3 cellular contexts compared by ENCODE assay signal in the genomic region with DNA sequence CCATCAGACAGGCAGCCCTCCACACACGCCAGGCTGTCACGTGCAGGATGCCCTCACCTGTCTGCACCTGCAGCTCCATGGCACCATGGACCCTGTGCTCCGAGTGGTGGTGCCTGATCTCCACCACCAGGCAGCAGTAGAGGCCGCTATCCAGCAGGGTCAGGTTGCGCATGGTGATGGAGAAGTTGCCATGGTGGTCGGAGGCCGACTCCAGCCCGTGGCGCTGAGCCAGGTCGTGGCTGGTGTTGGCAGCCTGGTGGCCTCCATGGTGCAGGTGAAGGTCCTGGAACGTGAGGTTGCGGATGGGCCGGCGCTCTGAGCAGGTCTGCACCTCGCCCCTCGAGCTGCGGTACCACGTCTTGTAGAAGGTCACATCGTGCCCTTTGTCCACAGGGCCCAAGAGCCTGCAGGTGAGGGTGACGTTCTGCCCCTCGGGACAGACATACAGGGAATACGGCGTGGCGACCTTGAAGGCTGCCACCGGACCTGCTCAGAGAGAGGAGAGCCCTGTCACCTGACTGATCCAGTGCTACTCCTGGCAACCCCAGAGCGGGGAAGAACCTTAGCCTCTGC.
TF ChIP-seq lines count a peak whose summit lies in the region.

No MANE protein-coding gene starts in this region.

TF ChIP-seq in SK-N-SH, 30 proteins besides CTCF, POLR2A, EP300 and RAD21:
- no peak for TF ChIP-seq GATA2 (CRISPR knock-in tag; IDR thresholded peaks at IDR 0.05)
- TF ChIP-seq SIN3A (IDR thresholded peaks at IDR 0.05; ENCODE audit: borderline replicate concordance, low read depth, low read length) = no peak
- no peak for TF ChIP-seq SMC3 (IDR thresholded peaks at IDR 0.05; ENCODE audit: low read depth, low read length)
- TF ChIP-seq FOSL2 (IDR thresholded peaks at IDR 0.05; ENCODE audit: borderline replicate concordance, low read depth) = no peak
- TF ChIP-seq GABPA (IDR thresholded peaks at IDR 0.05; ENCODE audit: low read depth) = no peak
- TF ChIP-seq, protein P1, sequence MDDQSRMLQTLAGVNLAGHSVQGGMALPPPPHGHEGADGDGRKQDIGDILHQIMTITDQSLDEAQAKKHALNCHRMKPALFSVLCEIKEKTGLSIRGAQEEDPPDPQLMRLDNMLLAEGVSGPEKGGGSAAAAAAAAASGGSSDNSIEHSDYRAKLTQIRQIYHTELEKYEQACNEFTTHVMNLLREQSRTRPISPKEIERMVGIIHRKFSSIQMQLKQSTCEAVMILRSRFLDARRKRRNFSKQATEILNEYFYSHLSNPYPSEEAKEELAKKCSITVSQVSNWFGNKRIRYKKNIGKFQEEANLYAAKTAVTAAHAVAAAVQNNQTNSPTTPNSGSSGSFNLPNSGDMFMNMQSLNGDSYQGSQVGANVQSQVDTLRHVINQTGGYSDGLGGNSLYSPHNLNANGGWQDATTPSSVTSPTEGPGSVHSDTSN (IDR thresholded peaks at IDR 0.05) = no peak
- no peak for TF ChIP-seq RXRA (IDR thresholded peaks at IDR 0.05; ENCODE audit: borderline replicate concordance, low read depth)
- TF ChIP-seq RCOR1 (IDR thresholded peaks at IDR 0.05; ENCODE audit: low read length) = no peak
- no peak for TF ChIP-seq TCF12 (IDR thresholded peaks at IDR 0.05)
- TF ChIP-seq, protein P2, sequence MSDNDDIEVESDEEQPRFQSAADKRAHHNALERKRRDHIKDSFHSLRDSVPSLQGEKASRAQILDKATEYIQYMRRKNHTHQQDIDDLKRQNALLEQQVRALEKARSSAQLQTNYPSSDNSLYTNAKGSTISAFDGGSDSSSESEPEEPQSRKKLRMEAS (IDR thresholded peaks at IDR 0.05; ENCODE audit: low read depth) = no peak
- TF ChIP-seq MEF2A (IDR thresholded peaks at IDR 0.05; ENCODE audit: borderline replicate concordance, low read depth) = no peak
- TF ChIP-seq TEAD4 (IDR thresholded peaks at IDR 0.05; ENCODE audit: borderline replicate concordance, insufficient read depth) = no peak
- no peak for TF ChIP-seq MXI1 (IDR thresholded peaks at IDR 0.05; ENCODE audit: low read depth, low read length)
- TF ChIP-seq POLR2AphosphoS5 (IDR thresholded peaks at IDR 0.05; ENCODE audit: low read depth, low read length) = no peak
- no peak for TF ChIP-seq FOXJ3 (CRISPR knock-in tag; IDR thresholded peaks at IDR 0.05)
- TF ChIP-seq, protein P3, sequence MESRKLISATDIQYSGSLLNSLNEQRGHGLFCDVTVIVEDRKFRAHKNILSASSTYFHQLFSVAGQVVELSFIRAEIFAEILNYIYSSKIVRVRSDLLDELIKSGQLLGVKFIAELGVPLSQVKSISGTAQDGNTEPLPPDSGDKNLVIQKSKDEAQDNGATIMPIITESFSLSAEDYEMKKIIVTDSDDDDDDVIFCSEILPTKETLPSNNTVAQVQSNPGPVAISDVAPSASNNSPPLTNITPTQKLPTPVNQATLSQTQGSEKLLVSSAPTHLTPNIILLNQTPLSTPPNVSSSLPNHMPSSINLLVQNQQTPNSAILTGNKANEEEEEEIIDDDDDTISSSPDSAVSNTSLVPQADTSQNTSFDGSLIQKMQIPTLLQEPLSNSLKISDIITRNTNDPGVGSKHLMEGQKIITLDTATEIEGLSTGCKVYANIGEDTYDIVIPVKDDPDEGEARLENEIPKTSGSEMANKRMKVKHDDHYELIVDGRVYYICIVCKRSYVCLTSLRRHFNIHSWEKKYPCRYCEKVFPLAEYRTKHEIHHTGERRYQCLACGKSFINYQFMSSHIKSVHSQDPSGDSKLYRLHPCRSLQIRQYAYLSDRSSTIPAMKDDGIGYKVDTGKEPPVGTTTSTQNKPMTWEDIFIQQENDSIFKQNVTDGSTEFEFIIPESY (IDR thresholded peaks at IDR 0.05; ENCODE audit: borderline replicate concordance, low read depth) = no peak
- TF ChIP-seq ELF1 (IDR thresholded peaks at IDR 0.05) = no peak
TF ChIP-seq in SK-N-SH: peak in this region for 0.

TF ChIP-seq in SK-N-SH treated with all-trans-retinoic acid at 6 μM for 48 hours, 23 proteins besides CTCF, POLR2A, EP300 and RAD21:
- TF ChIP-seq, protein P4, sequence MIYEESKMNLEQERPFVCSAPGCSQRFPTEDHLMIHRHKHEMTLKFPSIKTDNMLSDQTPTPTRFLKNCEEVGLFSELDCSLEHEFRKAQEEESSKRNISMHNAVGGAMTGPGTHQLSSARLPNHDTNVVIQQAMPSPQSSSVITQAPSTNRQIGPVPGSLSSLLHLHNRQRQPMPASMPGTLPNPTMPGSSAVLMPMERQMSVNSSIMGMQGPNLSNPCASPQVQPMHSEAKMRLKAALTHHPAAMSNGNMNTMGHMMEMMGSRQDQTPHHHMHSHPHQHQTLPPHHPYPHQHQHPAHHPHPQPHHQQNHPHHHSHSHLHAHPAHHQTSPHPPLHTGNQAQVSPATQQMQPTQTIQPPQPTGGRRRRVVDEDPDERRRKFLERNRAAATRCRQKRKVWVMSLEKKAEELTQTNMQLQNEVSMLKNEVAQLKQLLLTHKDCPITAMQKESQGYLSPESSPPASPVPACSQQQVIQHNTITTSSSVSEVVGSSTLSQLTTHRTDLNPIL (CRISPR knock-in tag; IDR thresholded peaks at IDR 0.05; ENCODE audit: low read depth) = no peak
- TF ChIP-seq, protein P5, sequence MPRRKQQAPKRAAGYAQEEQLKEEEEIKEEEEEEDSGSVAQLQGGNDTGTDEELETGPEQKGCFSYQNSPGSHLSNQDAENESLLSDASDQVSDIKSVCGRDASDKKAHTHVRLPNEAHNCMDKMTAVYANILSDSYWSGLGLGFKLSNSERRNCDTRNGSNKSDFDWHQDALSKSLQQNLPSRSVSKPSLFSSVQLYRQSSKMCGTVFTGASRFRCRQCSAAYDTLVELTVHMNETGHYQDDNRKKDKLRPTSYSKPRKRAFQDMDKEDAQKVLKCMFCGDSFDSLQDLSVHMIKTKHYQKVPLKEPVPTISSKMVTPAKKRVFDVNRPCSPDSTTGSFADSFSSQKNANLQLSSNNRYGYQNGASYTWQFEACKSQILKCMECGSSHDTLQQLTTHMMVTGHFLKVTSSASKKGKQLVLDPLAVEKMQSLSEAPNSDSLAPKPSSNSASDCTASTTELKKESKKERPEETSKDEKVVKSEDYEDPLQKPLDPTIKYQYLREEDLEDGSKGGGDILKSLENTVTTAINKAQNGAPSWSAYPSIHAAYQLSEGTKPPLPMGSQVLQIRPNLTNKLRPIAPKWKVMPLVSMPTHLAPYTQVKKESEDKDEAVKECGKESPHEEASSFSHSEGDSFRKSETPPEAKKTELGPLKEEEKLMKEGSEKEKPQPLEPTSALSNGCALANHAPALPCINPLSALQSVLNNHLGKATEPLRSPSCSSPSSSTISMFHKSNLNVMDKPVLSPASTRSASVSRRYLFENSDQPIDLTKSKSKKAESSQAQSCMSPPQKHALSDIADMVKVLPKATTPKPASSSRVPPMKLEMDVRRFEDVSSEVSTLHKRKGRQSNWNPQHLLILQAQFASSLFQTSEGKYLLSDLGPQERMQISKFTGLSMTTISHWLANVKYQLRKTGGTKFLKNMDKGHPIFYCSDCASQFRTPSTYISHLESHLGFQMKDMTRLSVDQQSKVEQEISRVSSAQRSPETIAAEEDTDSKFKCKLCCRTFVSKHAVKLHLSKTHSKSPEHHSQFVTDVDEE (CRISPR knock-in tag; IDR thresholded peaks at IDR 0.05) = no peak
- no peak for TF ChIP-seq ARNTL (CRISPR knock-in tag; IDR thresholded peaks at IDR 0.05; ENCODE audit: borderline replicate concordance, low read depth)
- no peak for TF ChIP-seq OSR1 (CRISPR knock-in tag; IDR thresholded peaks at IDR 0.05)
- TF ChIP-seq ZNF8 (CRISPR knock-in tag; IDR thresholded peaks at IDR 0.05) = no peak
- TF ChIP-seq, protein P6, sequence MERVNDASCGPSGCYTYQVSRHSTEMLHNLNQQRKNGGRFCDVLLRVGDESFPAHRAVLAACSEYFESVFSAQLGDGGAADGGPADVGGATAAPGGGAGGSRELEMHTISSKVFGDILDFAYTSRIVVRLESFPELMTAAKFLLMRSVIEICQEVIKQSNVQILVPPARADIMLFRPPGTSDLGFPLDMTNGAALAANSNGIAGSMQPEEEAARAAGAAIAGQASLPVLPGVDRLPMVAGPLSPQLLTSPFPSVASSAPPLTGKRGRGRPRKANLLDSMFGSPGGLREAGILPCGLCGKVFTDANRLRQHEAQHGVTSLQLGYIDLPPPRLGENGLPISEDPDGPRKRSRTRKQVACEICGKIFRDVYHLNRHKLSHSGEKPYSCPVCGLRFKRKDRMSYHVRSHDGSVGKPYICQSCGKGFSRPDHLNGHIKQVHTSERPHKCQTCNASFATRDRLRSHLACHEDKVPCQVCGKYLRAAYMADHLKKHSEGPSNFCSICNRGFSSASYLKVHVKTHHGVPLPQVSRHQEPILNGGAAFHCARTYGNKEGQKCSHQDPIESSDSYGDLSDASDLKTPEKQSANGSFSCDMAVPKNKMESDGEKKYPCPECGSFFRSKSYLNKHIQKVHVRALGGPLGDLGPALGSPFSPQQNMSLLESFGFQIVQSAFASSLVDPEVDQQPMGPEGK (CRISPR knock-in tag; IDR thresholded peaks at IDR 0.05; ENCODE audit: borderline replicate concordance) = no peak
- no peak for TF ChIP-seq SNAI2 (CRISPR knock-in tag; IDR thresholded peaks at IDR 0.05)
- TF ChIP-seq ZC3H10 (CRISPR knock-in tag; IDR thresholded peaks at IDR 0.05) = no peak
- no peak for TF ChIP-seq TOX (CRISPR knock-in tag; IDR thresholded peaks at IDR 0.05; ENCODE audit: borderline replicate concordance)

TF ChIP-seq in H1, 55 proteins besides CTCF, POLR2A, EP300 and RAD21:
- TF ChIP-seq, protein P2 (IDR thresholded peaks at IDR 0.05) = 0 out of 2 replicates have a peak, but pooled peaks have one; percentile 57
- TF ChIP-seq, protein P7, sequence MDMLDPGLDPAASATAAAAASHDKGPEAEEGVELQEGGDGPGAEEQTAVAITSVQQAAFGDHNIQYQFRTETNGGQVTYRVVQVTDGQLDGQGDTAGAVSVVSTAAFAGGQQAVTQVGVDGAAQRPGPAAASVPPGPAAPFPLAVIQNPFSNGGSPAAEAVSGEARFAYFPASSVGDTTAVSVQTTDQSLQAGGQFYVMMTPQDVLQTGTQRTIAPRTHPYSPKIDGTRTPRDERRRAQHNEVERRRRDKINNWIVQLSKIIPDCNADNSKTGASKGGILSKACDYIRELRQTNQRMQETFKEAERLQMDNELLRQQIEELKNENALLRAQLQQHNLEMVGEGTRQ (IDR thresholded peaks at IDR 0.05; ENCODE audit: low read length) = no peak
- TF ChIP-seq NRF1 (IDR thresholded peaks at IDR 0.05; ENCODE audit: low read depth, low read length) (no peak), BRCA1 (IDR thresholded peaks at IDR 0.05; ENCODE audit: low read depth, low read length) (no peak), JUN (IDR thresholded peaks at IDR 0.05; ENCODE audit: low read depth, low read length) (no peak)
